19 cellular contexts compared by ENCODE assay signal in the genomic region with DNA sequence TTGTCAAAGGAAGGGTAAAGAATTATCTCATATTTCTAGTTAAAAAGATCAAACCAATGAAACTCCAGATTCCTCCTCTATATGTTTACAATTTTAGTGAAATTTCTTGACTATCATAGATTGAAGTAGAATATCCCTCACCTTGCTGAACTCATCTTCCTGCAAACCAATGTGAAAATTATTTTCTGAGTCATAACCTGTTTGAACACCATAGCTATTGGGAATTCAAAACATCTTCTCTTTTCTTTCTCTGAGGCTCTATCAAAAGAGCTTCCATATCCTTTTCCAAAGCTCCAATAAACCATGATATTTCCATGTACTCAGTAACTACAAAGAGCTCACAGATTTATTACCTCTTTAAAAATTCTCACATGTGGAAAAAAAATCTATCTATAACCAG.
DNase-seq lines count a peak whose midpoint lies in the region; ATAC-seq, FAIRE-seq and TF ChIP-seq lines count a peak whose summit lies in the region.
"Had no signal": no experiment of that assay in that cellular context is flagged by ENCODE, and none has a peak within 500 bp of the region (broad histone marks: within the 10 kb centered on the region; RNA-seq: fewer than 3 reads in every experiment).

No MANE protein-coding gene starts in this region.

- CTCF ChIA-PET in mammary epithelial cell (lab: Charles Lee; ENCODE audit: low non-redundant PET) (interaction anchor here (0.7 kb wide), 1 partner anchor 35 kb away, joined by 7 read pairs; no protein-coding TSS in a partner anchor), MCF 10A (lab: Yijun Ruan, JAX) (interaction anchor here (0.9 kb wide), 1 partner anchor 52 kb away, joined by 3 read pairs; no protein-coding TSS in a partner anchor), PC-3 (lab: Charles Lee) (interaction anchor here (0.6 kb wide), 1 partner anchor 8 kb away, joined by 3 read pairs; no protein-coding TSS in a partner anchor), endothelial cell of umbilical vein (lab: Charles Lee) (interaction anchor here (1.3 kb wide), 1 partner anchor 8 kb away, joined by 6 read pairs; no protein-coding TSS in a partner anchor)

- in situ Hi-C loops in mammary epithelial cell (cut with MboI; ENCODE audit: low sequenced_read_pairs in 2 of 2): no loop called here

- H3K4me1 Mint-ChIP-seq in MCF 10A (ENCODE audit: insufficient read depth, unreplicated experiment) (peaks cover 21% of the 10 kb centered on the region), mesothelial cell of epicardium (peaks cover 49% of the 10 kb centered on the region)
- no peaks in the 10 kb centered on the region for H3K4me1 Mint-ChIP-seq in activated T-helper 17 cell treated with anti-CD3 and anti-CD28 coated beads, Interleukin-2, amount 50 U/mL, for 72 hours
- H3K4me1 Mint-ChIP-seq: B cell had no signal

- H3K27ac ChIP-seq in mammary epithelial cell (ENCODE audit: insufficient read depth, low read depth, low read length) (peak overlapping the region; percentile 9), PC-3 (ENCODE audit: low read length) (no peak overlapping the region), endothelial cell of umbilical vein (ENCODE audit: insufficient read depth, low read depth, low read length) (peak overlapping the region; percentile 33), SJCRH30 (no peak overlapping the region)

- H3K27ac Mint-ChIP-seq in MCF 10A (ENCODE audit: low read depth, unreplicated experiment) (no peak overlapping the region), mesothelial cell of epicardium (peak overlapping the region; percentile 44)
- no peak overlapping the region for H3K27ac Mint-ChIP-seq in activated T-helper 17 cell treated with anti-CD3 and anti-CD28 coated beads, Interleukin-2, amount 50 U/mL, for 72 hours
- H3K27ac Mint-ChIP-seq: B cell had no signal

- H3F3A ChIP-seq in PC-3 (ENCODE audit: low read length, unreplicated experiment): no peaks in the 10 kb centered on the region

- BruUV-seq in mammary epithelial cell (replicated peaks; lab: Mats Ljungman, UMichigan) (no TSS peak), MCF 10A (replicated peaks; lab: Mats Ljungman, UMichigan) (no TSS peak), PC-3 (replicated peaks; lab: Mats Ljungman, UMichigan) (no TSS peak), endothelial cell of umbilical vein (replicated peaks; lab: Mats Ljungman, UMichigan) (no TSS peak)

- dilution Hi-C loops in mammary epithelial cell (cut with HindIII; ENCODE audit: low sequenced_read_pairs): no loop called here
- dilution Hi-C loops in endothelial cell of umbilical vein (cut with MboI; ENCODE audit: extremely low pct_ligation_motif_present, low sequenced_read_pairs): no loop called here

- POLR2A ChIA-PET in MCF 10A (lab: Yijun Ruan, JAX) (interaction anchor here (1.1 to 3.6 kb wide), 4 partner anchors 8 to 135 kb away, joined by 4 to 13 read pairs (median 5); partner anchors contain the start of genes DOCK4 and ZNF277), PC-3 (lab: Charles Lee; ENCODE audit: unreplicated experiment) (interaction anchor here (0.5 kb wide), 1 partner anchor 134 kb away, joined by 3 read pairs; no protein-coding TSS in a partner anchor), endothelial cell of umbilical vein (lab: Charles Lee) (interaction anchor here (0.6 kb wide), 1 partner anchor 60 kb away, joined by 3 read pairs; no protein-coding TSS in a partner anchor)

- no peak overlapping the region for H3K4me3 Mint-ChIP-seq in MCF 10A (ENCODE audit: unreplicated experiment)
- H3K4me3 Mint-ChIP-seq in mesothelial cell of epicardium: no peak overlapping the region
- H3K4me3 Mint-ChIP-seq in activated T-helper 17 cell treated with anti-CD3 and anti-CD28 coated beads, Interleukin-2, amount 50 U/mL, for 72 hours: no peak overlapping the region
- H3K4me3 Mint-ChIP-seq: B cell had no signal

- H3K9ac ChIP-seq in mammary epithelial cell (ENCODE audit: insufficient read depth, low read length): no peak overlapping the region
- no peak overlapping the region for H3K9ac ChIP-seq in PC-3 (ENCODE audit: low read length)
- no peak overlapping the region for H3K9ac ChIP-seq in endothelial cell of umbilical vein (replicated peaks; ENCODE audit: extremely low read depth, insufficient read depth, low read length)

- no peaks in the 10 kb centered on the region for H3K36me3 Mint-ChIP-seq in MCF 10A (ENCODE audit: insufficient read depth, unreplicated experiment)
- peaks cover 12% of the 10 kb centered on the region for H3K36me3 Mint-ChIP-seq in mesothelial cell of epicardium
- no peaks in the 10 kb centered on the region for H3K36me3 Mint-ChIP-seq in activated T-helper 17 cell treated with anti-CD3 and anti-CD28 coated beads, Interleukin-2, amount 50 U/mL, for 72 hours (ENCODE audit: low read depth)

- H3K9me3 ChIP-seq in mammary epithelial cell (replicated peaks; ENCODE audit: insufficient read depth, low read length): peaks cover 5% of the 10 kb centered on the region
- no peaks in the 10 kb centered on the region for H3K9me3 ChIP-seq in PC-3 (ENCODE audit: low read length)
- H3K9me3 ChIP-seq in endothelial cell of umbilical vein (replicated peaks; ENCODE audit: control insufficient read depth, insufficient read depth, low read length): no peaks in the 10 kb centered on the region
- H3K9me3 ChIP-seq in SJCRH30 (replicated peaks): no peaks in the 10 kb centered on the region

- H3K4me3 ChIP-seq in mammary epithelial cell (replicated peaks in 1 of 3; ENCODE audit: insufficient read depth in 1 of 3, low read depth in 2 of 3, low read length in 3 of 3) (no peak overlapping the region), PC-3 (ENCODE audit: low read length) (no peak overlapping the region), endothelial cell of umbilical vein (replicated peaks in 1 of 3; ENCODE audit: insufficient read depth in 1 of 3, low read depth in 1 of 3, low read length in 3 of 3) (peak overlapping the region in 1 of 3 experiments; percentile 22), SJCRH30 (no peak overlapping the region)

- H3K4me2 ChIP-seq in mammary epithelial cell (ENCODE audit: insufficient read depth, low read depth, low read length): peak overlapping the region; percentile 34
- H3K4me2 ChIP-seq in PC-3 (ENCODE audit: low read length): no peak overlapping the region
- H3K4me2 ChIP-seq in endothelial cell of umbilical vein (ENCODE audit: insufficient read depth, low read length): peak overlapping the region; percentile 60

- H3K79me2 ChIP-seq in mammary epithelial cell (ENCODE audit: insufficient read depth, low read length): peaks cover 9% of the 10 kb centered on the region
- H3K79me2 ChIP-seq in PC-3 (ENCODE audit: low read length): peaks cover 21% of the 10 kb centered on the region
- H3K79me2 ChIP-seq in endothelial cell of umbilical vein (ENCODE audit: control insufficient read depth, insufficient read depth, low read length): peaks cover 94% of the 10 kb centered on the region

- TF ChIP-seq POLR2A in endothelial cell of umbilical vein (IDR thresholded peaks at IDR 0.05; ENCODE audit: low read depth, low read length): no peak

- H3K27me3 ChIP-seq in mammary epithelial cell (ENCODE audit: insufficient read depth, low read length): no peaks in the 10 kb centered on the region
- no peaks in the 10 kb centered on the region for H3K27me3 ChIP-seq in PC-3 (ENCODE audit: low read length)
- H3K27me3 ChIP-seq in endothelial cell of umbilical vein (ENCODE audit: control insufficient read depth in 2 of 2, insufficient read depth in 2 of 2, low read length in 2 of 2): no peaks in the 10 kb centered on the region
- no peaks in the 10 kb centered on the region for H3K27me3 ChIP-seq in SJCRH30

- no peaks in the 10 kb centered on the region for H3K9me2 ChIP-seq in PC-3 (replicated peaks; ENCODE audit: low read length)

- FAIRE-seq in endothelial cell of umbilical vein (lab: Jason Lieb, UNC): no peak

- DNase-seq in mammary epithelial cell (no peak), MCF 10A (ENCODE audit: unreplicated experiment) (no peak), PC-3 (peak; percentile 35), endothelial cell of umbilical vein (ENCODE audit: low read depth, low spot score) (peak; percentile 44), mesothelial cell of epicardium (ENCODE audit: low spot score in 2 of 2, unreplicated experiment in 2 of 2) (no peak), SJCRH30 (no peak)
- DNase-seq: 8988T, COR-L47, GDM1, NCI-H1092, NCI-H1436 treated with DMSO at 0.1 percent for 48 hours, NCI-H2029, NCI-H446, NCI-H526 treated with DMSO at 0.1 percent for 48 hours, SHP77 treated with DMSO at 0.1 percent for 48 hours had no signal

- no peaks in the 10 kb centered on the region for H3K9me1 ChIP-seq in endothelial cell of umbilical vein (replicated peaks; ENCODE audit: control insufficient read depth, extremely low read depth, insufficient read depth, low read length)

- intact Hi-C loops in mammary epithelial cell (cut with micrococcal nuclease) (loop anchor here (10.0 kb wide), 1 partner anchor 343 kb away; no protein-coding TSS in a partner anchor), MCF 10A (cut with micrococcal nuclease) (no loop called here), PC-3 (cut with micrococcal nuclease) (no loop called here), endothelial cell of umbilical vein (cut with micrococcal nuclease) (no loop called here)

- peaks cover 44% of the 10 kb centered on the region for H3K4me1 ChIP-seq in mammary epithelial cell (ENCODE audit: insufficient read depth, low read length)
- peaks cover 32% of the 10 kb centered on the region for H3K4me1 ChIP-seq in PC-3 (ENCODE audit: insufficient read depth, low read length)
- peaks cover 39% of the 10 kb centered on the region for H3K4me1 ChIP-seq in endothelial cell of umbilical vein (ENCODE audit: control insufficient read depth, extremely low read depth, insufficient read depth, low read length)
- H3K4me1 ChIP-seq in SJCRH30: no peaks in the 10 kb centered on the region

- H3K27me3 Mint-ChIP-seq in MCF 10A (ENCODE audit: insufficient read depth, unreplicated experiment) (no peaks in the 10 kb centered on the region), mesothelial cell of epicardium (ENCODE audit: low read depth) (no peaks in the 10 kb centered on the region)
- peaks cover 17% of the 10 kb centered on the region for H3K27me3 Mint-ChIP-seq in activated T-helper 17 cell treated with anti-CD3 and anti-CD28 coated beads, Interleukin-2, amount 50 U/mL, for 72 hours

- H4K20me1 ChIP-seq in mammary epithelial cell (ENCODE audit: insufficient read depth, low read length) (no peaks in the 10 kb centered on the region), PC-3 (ENCODE audit: low read length) (no peaks in the 10 kb centered on the region), endothelial cell of umbilical vein (replicated peaks; ENCODE audit: control insufficient read depth, extremely low read depth, insufficient read depth, low read length) (peaks cover 3% of the 10 kb centered on the region)

- H2AFZ ChIP-seq in mammary epithelial cell (ENCODE audit: low read depth, low read length) (peak overlapping the region; percentile 15), PC-3 (ENCODE audit: low read length) (no peak overlapping the region), endothelial cell of umbilical vein (ENCODE audit: low read depth, low read length) (no peak overlapping the region)

- ATAC-seq in PC-3 (no peak), HG03108 (IDR thresholded peaks at IDR 0.05; ENCODE audit: unreplicated experiment) (no peak)
- ATAC-seq in activated T-helper 17 cell treated with anti-CD3 and anti-CD28 coated beads, Interleukin-2, amount 50 U/mL, for 72 hours (replicated peaks): no peak
- ATAC-seq: HCT116 had no signal

- H3K36me3 ChIP-seq in mammary epithelial cell (ENCODE audit: insufficient read depth, low read length) (no peaks in the 10 kb centered on the region), PC-3 (ENCODE audit: low read depth, low read length) (no peaks in the 10 kb centered on the region), endothelial cell of umbilical vein (ENCODE audit: control insufficient read depth in 2 of 2, extremely low read depth in 1 of 2, insufficient read depth in 2 of 2, low read length in 2 of 2) (no peaks in the 10 kb centered on the region), SJCRH30 (no peaks in the 10 kb centered on the region)

- TF ChIP-seq CTCF in mammary epithelial cell (conservative IDR thresholded peaks at IDR 0.05 in 1 of 2, IDR thresholded peaks at IDR 0.05 in 1 of 2; ENCODE audit: extremely low read depth in 1 of 2, insufficient read depth in 1 of 2, low read depth in 1 of 2, low read length in 2 of 2): no peak
- TF ChIP-seq CTCF in MCF 10A (IDR thresholded peaks at IDR 0.05; ENCODE audit: unreplicated experiment): no peak
- TF ChIP-seq CTCF in PC-3 (conservative IDR thresholded peaks at IDR 0.05; ENCODE audit: low read depth, low read length): no peak
- no peak for TF ChIP-seq CTCF in endothelial cell of umbilical vein (IDR thresholded peaks at IDR 0.05; ENCODE audit: extremely low read depth in 1 of 2, insufficient read depth in 1 of 2, low read depth in 1 of 2, low read length in 2 of 2)
- TF ChIP-seq CTCF in mesothelial cell of epicardium (IDR thresholded peaks at IDR 0.05; ENCODE audit: unreplicated experiment): no peak

- H3K9me3 Mint-ChIP-seq in MCF 10A (ENCODE audit: unreplicated experiment): peaks cover 8% of the 10 kb centered on the region
- H3K9me3 Mint-ChIP-seq in mesothelial cell of epicardium: peaks cover 18% of the 10 kb centered on the region
- H3K9me3 Mint-ChIP-seq in activated T-helper 17 cell treated with anti-CD3 and anti-CD28 coated beads, Interleukin-2, amount 50 U/mL, for 72 hours: no peaks in the 10 kb centered on the region

Comparison
In these comparisons a context has a peak if more than half of its experiments do, and no peak if none do; other contexts are left out.
1. DNase-seq: peak in PC-3 (single experiment) and endothelial cell of umbilical vein (single experiment); none in mammary epithelial cell (single experiment), MCF 10A (single experiment), mesothelial cell of epicardium (0 of 2) and SJCRH30 (0 of 2).
2. H3K27ac ChIP-seq: peak in mammary epithelial cell (single experiment) and endothelial cell of umbilical vein (single experiment); none in PC-3 (single experiment) and SJCRH30 (single experiment).